ENCODE assay signal across 22 cellular contexts in genomic region chr14:61587397-61587713, GRCh38.
DNase-seq lines count a peak whose midpoint lies in the region; ATAC-seq, FAIRE-seq and TF ChIP-seq lines count a peak whose summit lies in the region.
"Had no signal": no experiment of that assay in that cellular context is flagged by ENCODE, and none has a peak within 500 bp of the region (broad histone marks: within the 10 kb centered on the region; RNA-seq: fewer than 3 reads in every experiment).

No MANE protein-coding gene starts in this region.

- no peak for TF ChIP-seq EP300 in GM12878 (IDR thresholded peaks at IDR 0.05; ENCODE audit: borderline replicate concordance in 1 of 2, control insufficient read depth in 1 of 2, low read depth in 2 of 2, low read length in 2 of 2)

- no peak overlapping the region for H3K27ac Mint-ChIP-seq in GM23338
- H3K27ac Mint-ChIP-seq: activated CD4-positive, alpha-beta memory T cell treated with anti-CD3 and anti-CD28 coated beads, Interleukin-2, amount 10 ng/mL, durations not matched to agents 7 days and 5 days; activated naive CD4-positive, alpha-beta T cell treated with anti-CD3 and anti-CD28 coated beads for 36 hours; stimulated activated naive B cell treated with anti-CD40 and anti-IgM and Interleukin-4, amounts not matched to agents 10 μg/mL and 1 μg/mL and 100 μg/mL, for 72 hours; T-helper 1 cell treated with Interleukin-12 subunit alpha and Interleukin-12 subunit beta and Interleukin-4 antibody, amounts not matched to agents 30 μg/mL and 1 μg/mL, for 36 hours had no signal

- TF ChIP-seq POLR2A in GM12878 (IDR thresholded peaks at IDR 0.05; ENCODE audit: low read depth, low read length) (no peak), spleen (IDR thresholded peaks at IDR 0.05) (no peak)

- no peak overlapping the region for H3K4me3 ChIP-seq in GM23338
- no peak overlapping the region for H3K4me3 ChIP-seq in GM12878
- no peak overlapping the region for H3K4me3 ChIP-seq in kidney (ENCODE audit: low read length in 2 of 2)
- no peak overlapping the region for H3K4me3 ChIP-seq in spleen

- 34% methylated on average over 2 of the region's 2 CpGs for WGBS in GM12878 (ENCODE audit: insufficient coverage, insufficient replicate concordance, low lambda C conversion rate, missing lambda C conversion rate)
- 80 to 94% (median 91%) methylated on average over 2 of the region's 2 CpGs for WGBS in spleen, 5 donors

- H3K4me3 Mint-ChIP-seq in GM23338: no peak overlapping the region
- H3K4me3 Mint-ChIP-seq: activated CD4-positive, alpha-beta memory T cell treated with anti-CD3 and anti-CD28 coated beads, Interleukin-2, amount 10 ng/mL, durations not matched to agents 7 days and 5 days; activated naive CD4-positive, alpha-beta T cell treated with anti-CD3 and anti-CD28 coated beads for 36 hours; stimulated activated naive B cell treated with anti-CD40 and anti-IgM and Interleukin-4, amounts not matched to agents 10 μg/mL and 1 μg/mL and 100 μg/mL, for 72 hours; T-helper 1 cell treated with Interleukin-12 subunit alpha and Interleukin-12 subunit beta and Interleukin-4 antibody, amounts not matched to agents 30 μg/mL and 1 μg/mL, for 36 hours had no signal

- intact Hi-C loops in GM12878 (cut with micrococcal nuclease; ENCODE audit: unreplicated experiment): no loop called here
- intact Hi-C loops in kidney (cut with DNase I): no loop called here
- intact Hi-C loops in spleen (cut with DNase I; ENCODE audit: low total_unique reads): loop anchor here (10.0 kb wide), 1 partner anchor 127 kb away; no protein-coding TSS in a partner anchor

- FAIRE-seq in GM12878 (lab: Jason Lieb, UNC) (peak; percentile 79), kidney (lab: Jason Lieb, UNC) (no peak)

- no peaks in the 10 kb centered on the region for H3K27me3 Mint-ChIP-seq in GM23338 (ENCODE audit: insufficient read depth, low read depth, poor library complexity)
- H3K27me3 Mint-ChIP-seq: stimulated activated naive B cell treated with anti-CD40 and anti-IgM and Interleukin-4, amounts not matched to agents 10 μg/mL and 1 μg/mL and 100 μg/mL, for 72 hours had no signal

- H4K20me1 ChIP-seq in GM23338 (replicated peaks; ENCODE audit: insufficient read depth) (no peaks in the 10 kb centered on the region), GM12878 (ENCODE audit: control insufficient read depth, insufficient read depth) (no peaks in the 10 kb centered on the region)

- POLR2A ChIA-PET in GM12878 (lab: Charles Lee): interaction anchor here (1.5 kb wide), 1 partner anchor 15 kb away, joined by 4 read pairs; no protein-coding TSS in a partner anchor

- H3K36me3 ChIP-seq in GM23338 (ENCODE audit: insufficient read depth) (no peaks in the 10 kb centered on the region), GM12878 (ENCODE audit: control insufficient read depth in 2 of 2, insufficient read depth in 2 of 2, low read length in 1 of 2) (no peaks in the 10 kb centered on the region), kidney (ENCODE audit: control insufficient read depth in 1 of 2, insufficient read depth in 2 of 2, low read length in 2 of 2) (no peaks in the 10 kb centered on the region), spleen (no peaks in the 10 kb centered on the region)

- H3K9me2 ChIP-seq in GM23338 (ENCODE audit: insufficient read depth): no peaks in the 10 kb centered on the region

- CTCF ChIA-PET in GM12878 (lab: Yijun Ruan, JAX): no interaction called here

- DNase-seq in GM23338 (ENCODE audit: low spot score) (no peak), GM12878 (ENCODE audit: low read depth, low spot score) (no peak), kidney (no peak), spleen (no peak), HUDEP-2 (lab: John Stamatoyannopoulos, UW; ENCODE audit: unreplicated experiment in 76 of 76) (no peak)
- DNase-seq in stimulated activated CD4-positive, alpha-beta T cell treated with anti-CD3 and anti-CD28 coated beads, Interleukin-4, amount 100 ng/mL, for 1 hour: no peak
- DNase-seq: activated CD4-positive, alpha-beta memory T cell treated with anti-CD3 and anti-CD28 coated beads, Interleukin-2, amount 10 ng/mL, durations not matched to agents 7 days and 5 days; activated naive CD4-positive, alpha-beta T cell treated with anti-CD3 and anti-CD28 coated beads for 36 hours; activated T-cell treated with anti-CD3 and anti-CD28 coated beads, Interleukin-2, amount 50 U/mL, for 1 hour; COR-L47; dermis blood vessel endothelial cell; glutamatergic neuron; H7; Kasumi-1; naive thymus-derived CD8-positive, alpha-beta T cell; NCI-H1092 treated with DMSO at 0.1 percent for 48 hours; NCI-H2107; NCI-H524 treated with DMSO at 0.1 percent for 48 hours; SHP77; stimulated activated naive B cell treated with anti-CD40 and anti-IgM and Interleukin-4, amounts not matched to agents 10 μg/mL and 1 μg/mL and 100 μg/mL, for 72 hours had no signal

- no peaks in the 10 kb centered on the region for H3K36me3 Mint-ChIP-seq in GM23338 (ENCODE audit: low read depth)
- H3K36me3 Mint-ChIP-seq: stimulated activated naive B cell treated with anti-CD40 and anti-IgM and Interleukin-4, amounts not matched to agents 10 μg/mL and 1 μg/mL and 100 μg/mL, for 72 hours had no signal

- no peak overlapping the region for H3K9ac ChIP-seq in GM12878 (ENCODE audit: control insufficient read depth, insufficient read depth, low read length)
- H3K9ac ChIP-seq in kidney (ENCODE audit: low read length in 2 of 2): no peak overlapping the region

- no peak for TF ChIP-seq CTCF in GM23338 (conservative IDR thresholded peaks at IDR 0.05; ENCODE audit: low read depth in 2 of 2)
- TF ChIP-seq CTCF in GM12878 (IDR thresholded peaks at IDR 0.05 in 2 of 3, conservative IDR thresholded peaks at IDR 0.05 in 1 of 3; ENCODE audit: control insufficient read depth in 2 of 3, extremely low read depth in 1 of 3, insufficient read depth in 1 of 3, low read depth in 3 of 3, low read length in 3 of 3): no peak
- no peak for TF ChIP-seq CTCF in kidney (IDR thresholded peaks at IDR 0.05; ENCODE audit: borderline replicate concordance, extremely low read depth, insufficient read depth)
- no peak for TF ChIP-seq CTCF in spleen (IDR thresholded peaks at IDR 0.05 in 8 of 11, conservative IDR thresholded peaks at IDR 0.05 in 3 of 11)

- in situ Hi-C loops in GM12878 (cut with MboI): no loop called here

- H2AFZ ChIP-seq in GM23338 (peak overlapping the region; percentile 14; the same call in 1 of the 2 replicates), GM12878 (ENCODE audit: control insufficient read depth, low read depth, low read length) (no peak overlapping the region; the same call in 1 of the 2 replicates)

- H3K27ac ChIP-seq in GM23338 (ENCODE audit: low read depth): no peak overlapping the region
- no peak overlapping the region for H3K27ac ChIP-seq in GM12878 (ENCODE audit: control insufficient read depth, insufficient read depth)
- peak overlapping the region; percentile 63 to 78 for H3K27ac ChIP-seq in kidney (ENCODE audit: low read depth in 2 of 2, low read length in 2 of 2)
- peak overlapping the region; percentile 51 to 90 (median 80) for H3K27ac ChIP-seq in spleen

- no peak for ATAC-seq in GM23338
- no peak for ATAC-seq in GM12878
- no peak for ATAC-seq in HG02884 (IDR thresholded peaks at IDR 0.05; ENCODE audit: unreplicated experiment)
- ATAC-seq: naive thymus-derived CD8-positive, alpha-beta T cell; stimulated activated naive B cell treated with anti-CD40 and anti-IgM and Interleukin-4, amounts not matched to agents 10 μg/mL and 1 μg/mL and 100 μg/mL, for 72 hours had no signal

- H3K4me1 ChIP-seq in GM23338 (ENCODE audit: insufficient read depth) (no peaks in the 10 kb centered on the region), GM12878 (ENCODE audit: control insufficient read depth, insufficient read depth, low read length) (peaks cover 4% of the 10 kb centered on the region; the same call in 1 of the 2 replicates), kidney (ENCODE audit: control insufficient read depth in 1 of 2, insufficient read depth in 1 of 2, low read depth in 1 of 2, low read length in 2 of 2) (peaks cover 12 to 32% of the 10 kb centered on the region in 2 donors), spleen (peaks cover 0 to 40% (median 29%) of the 10 kb centered on the region in 6 donors)

- no peaks in the 10 kb centered on the region for H3F3A ChIP-seq in GM23338 (replicated peaks; ENCODE audit: low read depth)

- SMC1A ChIA-PET in GM12878 (lab: Charles Lee; ENCODE audit: uncharacterized antibody, unreplicated experiment): interaction anchor here (1.2 to 1.7 kb wide), 2 partner anchors 16 to 33 kb away, joined by 5 to 8 read pairs; no protein-coding TSS in a partner anchor

- RAD21 ChIA-PET in GM12878 (lab: Charles Lee; ENCODE audit: unreplicated experiment): no interaction called here

- no peaks in the 10 kb centered on the region; the same call in 2 of the 3 replicates for H3K9me3 Mint-ChIP-seq in GM23338
- H3K9me3 Mint-ChIP-seq: activated naive CD4-positive, alpha-beta T cell treated with anti-CD3 and anti-CD28 coated beads for 36 hours; stimulated activated naive B cell treated with anti-CD40 and anti-IgM and Interleukin-4, amounts not matched to agents 10 μg/mL and 1 μg/mL and 100 μg/mL, for 72 hours had no signal

- no TSS peak for BruUV-seq in GM12878 (replicated peaks; lab: Mats Ljungman, UMichigan)

- H3K27me3 ChIP-seq in GM23338 (ENCODE audit: insufficient read depth) (no peaks in the 10 kb centered on the region), GM12878 (replicated peaks in 1 of 2; ENCODE audit: control insufficient read depth in 2 of 2, insufficient read depth in 2 of 2, low read length in 1 of 2) (no peaks in the 10 kb centered on the region), spleen (replicated peaks in 1 of 7) (no peaks in the 10 kb centered on the region)

- TF ChIP-seq RAD21 in GM12878 (IDR thresholded peaks at IDR 0.05; ENCODE audit: insufficient read depth, low read depth, low read length): no peak

- H3K4me1 Mint-ChIP-seq in GM23338: peaks cover 18% of the 10 kb centered on the region

- H3K4me2 ChIP-seq in GM23338 (no peak overlapping the region), GM12878 (ENCODE audit: control insufficient read depth, insufficient read depth) (no peak overlapping the region)

- H3K79me2 ChIP-seq in GM23338 (replicated peaks; ENCODE audit: insufficient read depth) (no peaks in the 10 kb centered on the region), GM12878 (ENCODE audit: control insufficient read depth, insufficient read depth, low read length) (no peaks in the 10 kb centered on the region)

- H3K9me3 ChIP-seq in GM12878 (replicated peaks; ENCODE audit: control insufficient read depth, insufficient read depth, low read length): no peaks in the 10 kb centered on the region; the same call in 2 of the 3 replicates
- H3K9me3 ChIP-seq in kidney (ENCODE audit: control insufficient read depth in 1 of 2, low read length in 2 of 2): no peaks in the 10 kb centered on the region
- H3K9me3 ChIP-seq in spleen: peaks cover 0 to 6% (median 0%) of the 10 kb centered on the region in 8 donors

TF ChIP-seq in GM23338, 12 proteins besides CTCF, POLR2A, EP300 and RAD21 (continues in another document):
- TF ChIP-seq EZH2phosphoT487 (IDR thresholded peaks at IDR 0.05; ENCODE audit: unreplicated experiment): no peak
- no peak for TF ChIP-seq STAT1 (IDR thresholded peaks at IDR 0.05; ENCODE audit: unreplicated experiment)
- no peak for TF ChIP-seq ZNF331 (CRISPR knock-in tag; IDR thresholded peaks at IDR 0.05; ENCODE audit: low read depth)

TF ChIP-seq in GM12878, 131 proteins besides CTCF, POLR2A, EP300 and RAD21 (continues in another document):
- no peak for TF ChIP-seq BCL11A (IDR thresholded peaks at IDR 0.05; ENCODE audit: low read depth, low read length)

Comparison
In these comparisons a context has a peak if more than half of its experiments do, and no peak if none do; other contexts are left out.
1. H3K27ac ChIP-seq: peak in kidney (2 of 2) and spleen (8 of 8); none in GM23338 (single experiment) and GM12878 (single experiment).